Comparison of ENCODE assay signal across 11 cellular contexts in genomic region chr20:23909390-23909789, GRCh38. TPM values are rescaled to one million over a fixed set of nuclear protein-coding genes. Genes with fewer than 3 reads are reported as not detected.
"Had no signal": no experiment of that assay in that cellular context is flagged by ENCODE, and none has a peak within 500 bp of the region (broad histone marks: within the 10 kb centered on the region; RNA-seq: fewer than 3 reads in every experiment).

No MANE protein-coding gene starts in this region.

- ATAC-seq: GM23338, HCT116 had no signal

- DNase-seq: GM23248, GOT3, H7, H9, HCEC 1CT, HFFc6 had no signal

- H3K4me1 ChIP-seq: HAP-1 had no signal

- H3K9me3 ChIP-seq: HAP-1 had no signal

- H3K27ac ChIP-seq: GM23248 had no signal

- H3K36me3 ChIP-seq: HAP-1 had no signal

- H3K4me3 ChIP-seq: GM23248, GM23338, HAP-1 had no signal

RNA-seq across cellular contexts. Expression of gene CST5, which starts 29.8 kb away (rescaled TPM):
- total RNA-seq: GM23248, GM23338, H1, H4, H7, H9, HFFc6 had no signal
